Comparison of ENCODE assay signal across 2 cellular contexts in genomic region chr17:79117905-79118487, GRCh38.
TF ChIP-seq lines count a peak whose summit lies in the region.

No MANE protein-coding gene starts in this region.

TF ChIP-seq in HepG2, 621 proteins besides CTCF, POLR2A, EP300 and RAD21:
- no peak for TF ChIP-seq SIX1 (CRISPR knock-in tag; IDR thresholded peaks at IDR 0.05; ENCODE audit: borderline replicate concordance)
- TF ChIP-seq ZFY (CRISPR knock-in tag; IDR thresholded peaks at IDR 0.05): no peak
- TF ChIP-seq, protein P1, sequence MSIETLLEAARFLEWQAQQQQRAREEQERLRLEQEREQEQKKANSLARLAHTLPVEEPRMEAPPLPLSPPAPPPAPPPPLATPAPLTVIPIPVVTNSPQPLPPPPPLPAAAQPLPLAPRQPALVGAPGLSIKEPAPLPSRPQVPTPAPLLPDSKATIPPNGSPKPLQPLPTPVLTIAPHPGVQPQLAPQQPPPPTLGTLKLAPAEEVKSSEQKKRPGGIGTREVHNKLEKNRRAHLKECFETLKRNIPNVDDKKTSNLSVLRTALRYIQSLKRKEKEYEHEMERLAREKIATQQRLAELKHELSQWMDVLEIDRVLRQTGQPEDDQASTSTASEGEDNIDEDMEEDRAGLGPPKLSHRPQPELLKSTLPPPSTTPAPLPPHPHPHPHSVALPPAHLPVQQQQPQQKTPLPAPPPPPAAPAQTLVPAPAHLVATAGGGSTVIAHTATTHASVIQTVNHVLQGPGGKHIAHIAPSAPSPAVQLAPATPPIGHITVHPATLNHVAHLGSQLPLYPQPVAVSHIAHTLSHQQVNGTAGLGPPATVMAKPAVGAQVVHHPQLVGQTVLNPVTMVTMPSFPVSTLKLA (IDR thresholded peaks at IDR 0.05): peak; percentile 66

TF ChIP-seq in H1, 55 proteins besides CTCF, POLR2A, EP300 and RAD21:
- TF ChIP-seq MAFK (IDR thresholded peaks at IDR 0.05; ENCODE audit: low read depth, low read length): no peak
- no peak for TF ChIP-seq BCL11A (IDR thresholded peaks at IDR 0.05; ENCODE audit: low read depth in 2 of 2, low read length in 2 of 2)
- no peak for TF ChIP-seq HDAC2 (IDR thresholded peaks at IDR 0.05; ENCODE audit: borderline replicate concordance in 1 of 2, low read depth in 2 of 2, low read length in 2 of 2)
